In genomic region chr13:52450012-52450792, GRCh38 we compare ENCODE assay signal across 8 cellular contexts. TPM values are rescaled to one million over a fixed set of nuclear protein-coding genes. Genes with fewer than 3 reads are reported as not detected.
A peak's percentile ranks its signal among the peaks of the same experiment; 100 is the strongest.
DNase-seq lines count a peak whose midpoint lies in the region; ATAC-seq and TF ChIP-seq lines count a peak whose summit lies in the region.

Gene VPS36 (minus strand): TSS chr13:52450634. CDS start chr13:52450594, 40 bp downstream.

- TF ChIP-seq CTCF in BJ (IDR thresholded peaks at IDR 0.05; ENCODE audit: insufficient read depth, low read depth, low read length) = peak; percentile 80

- POLR2A ChIA-PET in BJ (lab: Charles Lee) = no interaction called here

- peak; percentile 68 for ATAC-seq in HG03442 (IDR thresholded peaks at IDR 0.05; ENCODE audit: unreplicated experiment)

- H3K4me3 ChIP-seq in BJ (ENCODE audit: low read depth, low read length) = peak within 1 kb of the TSS; percentile 67

- H3K27me3 ChIP-seq in BJ (ENCODE audit: control insufficient read depth, insufficient read depth, low read length) (no peaks in the 10 kb centered on the region), layer of hippocampus (ENCODE audit: control insufficient read depth, insufficient read depth, low read length) (no peaks in the 10 kb centered on the region)

- peak; percentile 46 for DNase-seq in BJ (ENCODE audit: low read depth)
- peak; percentile 83 for DNase-seq in GM19238 (ENCODE audit: insufficient read length, low spot score)
- DNase-seq in NCI-H524 (lab: John Stamatoyannopoulos, UW) = peak; percentile 74 to 89
- DNase-seq in activated CD4-positive, alpha-beta T cell treated with anti-CD3 and anti-CD28 coated beads for 4 hours = peak; percentile 93 to 96
- peak; percentile 94 to 95 for DNase-seq in stimulated activated CD4-positive, alpha-beta T cell treated with anti-CD3 and anti-CD28 coated beads, Interleukin-1b, Interleukin-23, amount 100 ng/mL, for 4 hours (ENCODE audit: low read depth in 2 of 2)

- CTCF ChIA-PET in BJ (lab: Yijun Ruan, JAX) = interaction anchor here (0.6 to 3.9 kb wide), 48 partner anchors 9 to 555 kb away, joined by 3 to 56 read pairs (median 4); partner anchors contain the start of genes ALG11, SUGT1 and THSD1

- peak within 1 kb of the TSS; percentile 84 for H3K27ac ChIP-seq in cingulate gyrus (ENCODE audit: low read depth, low read length)
- peak within 1 kb of the TSS; percentile 90 for H3K27ac ChIP-seq in layer of hippocampus (ENCODE audit: low read depth, low read length)

- H3K36me3 ChIP-seq in BJ (ENCODE audit: control insufficient read depth, insufficient read depth, low read length) = no peaks in the 10 kb centered on the region

RNA-seq across cellular contexts. Expression of gene VPS36, which starts in this region (rescaled TPM):
- 10.0 and 19.7 TPM in 2 replicates for polyA plus RNA-seq in BJ (2011; rRNA removed)
- polyA minus RNA-seq in BJ (2011; rRNA and poly(A)+ RNA removed) = 8.1 and 9.5 TPM in 2 replicates

Comparison
In these comparisons a context has a peak if more than half of its experiments do, and no peak if none do; other contexts are left out.
1. Peak in every context shown above with its lines: DNase-seq, ATAC-seq, H3K4me3 ChIP-seq and H3K27ac ChIP-seq.